In the genomic region with DNA sequence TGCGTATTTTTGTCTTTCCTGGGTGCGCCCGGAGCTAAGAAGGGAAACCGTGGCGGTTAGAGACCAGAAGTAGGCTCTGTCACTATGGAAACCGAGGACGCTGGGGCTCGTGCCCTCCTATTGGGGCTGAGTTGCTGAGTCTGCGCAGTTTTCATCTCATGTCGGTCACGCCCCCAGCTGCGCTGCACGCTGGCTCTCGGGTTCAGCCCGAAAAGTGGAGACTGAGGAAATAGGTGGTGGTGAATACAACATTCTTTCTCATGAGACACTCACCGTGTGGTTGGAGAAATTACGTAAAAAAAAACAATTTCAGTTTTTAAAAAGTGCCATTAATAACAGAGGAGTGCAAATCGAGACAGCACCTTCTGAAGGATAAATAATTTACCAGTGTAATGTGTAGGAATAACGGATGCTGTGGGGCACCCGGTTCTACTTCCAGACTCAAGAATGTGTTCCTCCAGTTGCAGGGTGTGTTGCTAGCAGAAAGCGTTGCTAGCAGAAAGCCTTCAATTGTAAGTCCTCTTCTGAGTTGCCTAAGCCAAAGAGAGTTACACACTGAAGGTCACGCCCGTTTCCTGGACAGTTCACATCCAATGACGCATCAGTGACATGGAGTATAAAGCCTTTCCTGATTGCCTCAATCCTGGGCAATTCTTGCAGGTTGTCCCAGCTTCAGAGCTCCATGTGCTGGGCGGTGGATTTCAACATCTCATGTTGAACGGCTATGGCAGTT, we compare ENCODE assay signal across 8 cellular contexts. TPM values are rescaled to one million over a fixed set of nuclear protein-coding genes. Genes with fewer than 3 reads are reported as not detected.
A peak's percentile ranks its signal among the peaks of the same experiment; 100 is the strongest.
DNase-seq lines count a peak whose midpoint lies in the region; ATAC-seq, FAIRE-seq and TF ChIP-seq lines count a peak whose summit lies in the region.

No MANE protein-coding gene starts in this region.

- TF ChIP-seq CTCF in D721Med (IDR thresholded peaks at IDR 0.05; ENCODE audit: insufficient read depth, missing control alignments) (no peak), OCI-LY7 (conservative IDR thresholded peaks at IDR 0.05; ENCODE audit: low read length) (no peak)

- peaks cover 23 to 38% (median 31%) of the 10 kb centered on the region in 3 donors for H3K4me1 Mint-ChIP-seq in IgD-negative memory B cell

- ATAC-seq in GM21576 (IDR thresholded peaks at IDR 0.05; ENCODE audit: unreplicated experiment) = peak; percentile 78
- ATAC-seq in esophagus mucosa = peak; percentile 97

- no peaks in the 10 kb centered on the region for H3K79me2 ChIP-seq in OCI-LY7 (ENCODE audit: insufficient read depth, low read depth, low read length)

- CTCF ChIA-PET in OCI-LY7 (lab: Charles Lee; ENCODE audit: unreplicated experiment) = no interaction called here

- POLR2A ChIA-PET in OCI-LY7 (lab: Charles Lee) = interaction anchor here (0.6 to 1.6 kb wide), 4 partner anchors 12 to 50 kb away, joined by 3 to 7 read pairs (median 4); no protein-coding TSS in a partner anchor

- H3K9me3 ChIP-seq in OCI-LY7 (ENCODE audit: low read length) = peaks cover 8% of the 10 kb centered on the region; the same call in 1 of the 2 replicates
- no peaks in the 10 kb centered on the region for H3K9me3 ChIP-seq in muscle layer of duodenum (ENCODE audit: control insufficient read depth in 1 of 2, low read length in 2 of 2)

- H3K4me2 ChIP-seq in OCI-LY7 (ENCODE audit: low read length) = peak overlapping the region; percentile 71

- H3K4me3 Mint-ChIP-seq in IgD-negative memory B cell = peak overlapping the region; percentile 74 to 97 (median 95)

- peaks cover under 1% of the 10 kb centered on the region for H3K27me3 ChIP-seq in muscle layer of duodenum (ENCODE audit: low read depth, low read length)

- peaks cover 40% of the 10 kb centered on the region for H3K4me1 ChIP-seq in OCI-LY7 (ENCODE audit: insufficient read depth, low read length, poor library complexity, severe bottlenecking)
- peaks cover 3 to 13% of the 10 kb centered on the region in 2 donors for H3K4me1 ChIP-seq in muscle layer of duodenum (ENCODE audit: control insufficient read depth in 1 of 2, insufficient read depth in 2 of 2, low read length in 2 of 2)

- H2AFZ ChIP-seq in OCI-LY7 (ENCODE audit: low read length) = peak overlapping the region; percentile 61; the same call in 1 of the 2 replicates

- H3K36me3 Mint-ChIP-seq in IgD-negative memory B cell = no peaks in the 10 kb centered on the region

- peak overlapping the region; percentile 30 to 94 (median 31) for H3K27ac Mint-ChIP-seq in IgD-negative memory B cell

- H3K4me3 ChIP-seq in OCI-LY7 (ENCODE audit: low read depth, low read length, poor library complexity, severe bottlenecking) (peak overlapping the region; percentile 55), muscle layer of duodenum (ENCODE audit: low read depth in 1 of 2, low read length in 2 of 2) (peak overlapping the region; percentile 45 to 67)

- peaks cover 3 to 5% (median 4%) of the 10 kb centered on the region in 3 donors for H3K9me3 Mint-ChIP-seq in IgD-negative memory B cell

- H3K36me3 ChIP-seq in OCI-LY7 (ENCODE audit: insufficient read depth, low read length) = no peaks in the 10 kb centered on the region; the same call in 1 of the 2 replicates
- no peaks in the 10 kb centered on the region for H3K36me3 ChIP-seq in muscle layer of duodenum (ENCODE audit: control insufficient read depth in 1 of 2, insufficient read depth in 2 of 2, low read length in 2 of 2)

- no TSS peak for BruUV-seq in OCI-LY7 (replicated peaks; lab: Mats Ljungman, UMichigan)

- DNase-seq in D721Med (ENCODE audit: insufficient read length, low spot score) (peak; percentile 66), OCI-LY7 (ENCODE audit: low spot score) (peak; percentile 96)
- DNase-seq in activated T-cell treated with anti-CD3 and anti-CD28 coated beads, Interleukin-2, amount 50 U/mL, for 1 hour = peak; percentile 82
- DNase-seq in stimulated activated CD8-positive, alpha-beta memory T cell treated with anti-CD3 and anti-CD28 coated beads, Interleukin-4, amount 100 ng/mL, for 48 hours = peak; percentile 93

- peak; percentile 55 for FAIRE-seq in D721Med (lab: Jason Lieb, UNC)

- H3K27me3 Mint-ChIP-seq in IgD-negative memory B cell = peaks cover 8% of the 10 kb centered on the region

- H3K27ac ChIP-seq in OCI-LY7 (ENCODE audit: low read depth, low read length, poor library complexity, severe bottlenecking) (peak overlapping the region; percentile 80), muscle layer of duodenum (ENCODE audit: low read length) (no peak overlapping the region)

- intact Hi-C loops in OCI-LY7 (cut with micrococcal nuclease; ENCODE audit: unreplicated experiment) = loop anchor here (2.0 kb wide), 1 partner anchor 21 kb away; a partner anchor contains a TSS

- no peaks in the 10 kb centered on the region for H3K9me2 ChIP-seq in OCI-LY7 (ENCODE audit: insufficient read depth, low read length)

- H4K20me1 ChIP-seq in OCI-LY7 (ENCODE audit: insufficient read depth, low read length) = no peaks in the 10 kb centered on the region

RNA-seq across cellular contexts. Expression of a gene that starts 20.4 kb away (rescaled TPM):
- polyA plus RNA-seq in IgD-negative memory B cell = 98.6 TPM
- 54.4 and 61.7 TPM in 2 replicates for total RNA-seq in OCI-LY7 (2014; rRNA removed; shearing (Covaris generic))
- total RNA-seq in OCI-LY7 (2022) (79.1 and 97.4 TPM in 2 replicates), esophagus mucosa (31.4 TPM)

RNA-seq across cellular contexts. Expression of a gene that starts 26.6 kb away (rescaled TPM):
- polyA plus RNA-seq in IgD-negative memory B cell = 42.6 TPM
- 39.8 and 42.2 TPM in 2 replicates for total RNA-seq in OCI-LY7 (2014; rRNA removed; shearing (Covaris generic))
- 44.1 and 47.3 TPM in 2 replicates for total RNA-seq in OCI-LY7 (2022)
- total RNA-seq in esophagus mucosa = 44.2 TPM

RNA-seq across cellular contexts. Expression of a gene that starts 41.6 kb away (rescaled TPM):
- not detected for polyA plus RNA-seq in IgD-negative memory B cell
- 0.57 TPM in 1 of 2 replicates, not detected in the other for total RNA-seq in OCI-LY7 (2014; rRNA removed; shearing (Covaris generic))
- total RNA-seq in OCI-LY7 (2022) (0.52 and 0.86 TPM in 2 replicates), esophagus mucosa (0.36 TPM)
